1 cellular context compared by ENCODE assay signal in genomic region chr17:13520899-13521572, GRCh38.
A peak's percentile ranks its signal among the peaks of the same experiment; 100 is the strongest.
TF ChIP-seq lines count a peak whose summit lies in the region.

No MANE protein-coding gene starts in this region.

TF ChIP-seq in K562, 482 proteins besides CTCF, POLR2A, EP300 and RAD21:
- TF ChIP-seq POU5F1 (IDR thresholded peaks at IDR 0.05; ENCODE audit: borderline replicate concordance, low read depth, low read length, partially characterized antibody) (no peak), ZNF316 (IDR thresholded peaks at IDR 0.05) (peak; percentile 98), MAFG (tag; conservative IDR thresholded peaks at IDR 0.05) (peak; percentile 97), SRSF9 (IDR thresholded peaks at IDR 0.05; ENCODE audit: borderline replicate concordance, low read depth, low read length) (no peak), KLF13 (tag; IDR thresholded peaks at IDR 0.05; ENCODE audit: borderline replicate concordance, low read depth) (no peak), FOXK1 (CRISPR knock-in tag; IDR thresholded peaks at IDR 0.05; ENCODE audit: borderline replicate concordance) (no peak), MAFF (IDR thresholded peaks at IDR 0.05; ENCODE audit: low read length) (peak; percentile 98), E2F4 (CRISPR knock-in tag; IDR thresholded peaks at IDR 0.05; ENCODE audit: low read depth) (no peak), ZMIZ1 (IDR thresholded peaks at IDR 0.05; ENCODE audit: low read depth in 2 of 2, low read length in 2 of 2) (no peak), RBBP5 (IDR thresholded peaks at IDR 0.05; ENCODE audit: borderline replicate concordance, insufficient read depth, low read length, poor library complexity, severe bottlenecking) (no peak), C11orf30 (IDR thresholded peaks at IDR 0.05; ENCODE audit: low read depth) (peak; percentile 97), TAF9B (IDR thresholded peaks at IDR 0.05; ENCODE audit: partially characterized antibody) (no peak), SMARCE1 (IDR thresholded peaks at IDR 0.05) (no peak), CBX1 (IDR thresholded peaks at IDR 0.05; ENCODE audit: low read depth) (no peak), MAFK (IDR thresholded peaks at IDR 0.05; ENCODE audit: low read length) (peak; percentile 98), PHTF2 (CRISPR knock-in tag; IDR thresholded peaks at IDR 0.05) (no peak), CCAR2 (IDR thresholded peaks at IDR 0.05; ENCODE audit: low read depth, low read length) (no peak), EP400 (IDR thresholded peaks at IDR 0.05) (no peak), MYNN (IDR thresholded peaks at IDR 0.05) (no peak), MYNN (CRISPR knock-in tag; IDR thresholded peaks at IDR 0.05) (no peak)
